ENCODE assay signal across 7 cellular contexts in genomic region chr7:74454059-74454947, GRCh38. TPM values are rescaled to one million over a fixed set of nuclear protein-coding genes. Genes with fewer than 3 reads are reported as not detected.
DNase-seq lines count a peak whose midpoint lies in the region; ATAC-seq and TF ChIP-seq lines count a peak whose summit lies in the region.

No MANE protein-coding gene starts in this region.

- TF ChIP-seq RAD21 in HCT116 (IDR thresholded peaks at IDR 0.05; ENCODE audit: low read depth): no peak

- no peaks in the 10 kb centered on the region for H3K27me3 ChIP-seq in HCT116 (ENCODE audit: insufficient read depth, low read length)
- H3K27me3 ChIP-seq in gastroesophageal sphincter: no peaks in the 10 kb centered on the region
- no peaks in the 10 kb centered on the region for H3K27me3 ChIP-seq in prostate gland (replicated peaks; ENCODE audit: insufficient read depth)

- ATAC-seq in HCT116 (no peak; the same call in none of the 2 replicates), gastroesophageal sphincter (peak; percentile 10), HG02610 (IDR thresholded peaks at IDR 0.05; ENCODE audit: unreplicated experiment) (no peak), HG03280 (IDR thresholded peaks at IDR 0.05; ENCODE audit: unreplicated experiment) (no peak)
- no peak for ATAC-seq in activated CD8-positive, alpha-beta T cell treated with anti-CD3 and anti-CD28 coated beads for 36 hours

- no peak overlapping the region for H3K27ac Mint-ChIP-seq in activated CD8-positive, alpha-beta T cell treated with anti-CD3 and anti-CD28 coated beads for 36 hours

- peak overlapping the region; percentile 56 to 66 for H3K4me3 ChIP-seq in HCT116 (replicated peaks in 1 of 2; ENCODE audit: low read depth in 1 of 2, low read length in 2 of 2)
- peak overlapping the region; percentile 86 to 92 for H3K4me3 ChIP-seq in gastroesophageal sphincter
- H3K4me3 ChIP-seq in prostate gland: peak overlapping the region; percentile 85 to 88

- no peak overlapping the region for H2AFZ ChIP-seq in HCT116 (ENCODE audit: low read depth, low read length, poor library complexity, severe bottlenecking)

- H3K4me2 ChIP-seq in HCT116 (ENCODE audit: low read length): peak overlapping the region; percentile 94

- TF ChIP-seq EP300 in gastroesophageal sphincter (IDR thresholded peaks at IDR 0.05): no peak

- no peaks in the 10 kb centered on the region for H3K9me3 Mint-ChIP-seq in activated CD8-positive, alpha-beta T cell treated with anti-CD3 and anti-CD28 coated beads for 36 hours

- CTCF ChIA-PET in HCT116 (lab: Charles Lee): no interaction called here
- CTCF ChIA-PET in activated CD8-positive, alpha-beta T cell treated with anti-CD3 and anti-CD28 coated beads for 36 hours (lab: Charles Lee): no interaction called here

- H3K4me1 Mint-ChIP-seq in activated CD8-positive, alpha-beta T cell treated with anti-CD3 and anti-CD28 coated beads for 36 hours (ENCODE audit: low read depth): peaks cover 10% of the 10 kb centered on the region

- H3K9me2 ChIP-seq in HCT116 (ENCODE audit: insufficient read depth): no peaks in the 10 kb centered on the region

- peaks cover 12% of the 10 kb centered on the region for H3K27me3 Mint-ChIP-seq in activated CD8-positive, alpha-beta T cell treated with anti-CD3 and anti-CD28 coated beads for 36 hours

- TF ChIP-seq POLR2A in HCT116 (IDR thresholded peaks at IDR 0.05; ENCODE audit: borderline replicate concordance, extremely low read depth, insufficient read depth, insufficient read length) (no peak), gastroesophageal sphincter (IDR thresholded peaks at IDR 0.05) (peak in 1 of 2 donors; percentile 21), prostate gland (IDR thresholded peaks at IDR 0.05) (no peak)

- peaks cover 45% of the 10 kb centered on the region for H3K79me2 ChIP-seq in HCT116 (ENCODE audit: insufficient read depth, low read length)

- TF ChIP-seq CTCF in HCT116 (IDR thresholded peaks at IDR 0.05 in 2 of 3, conservative IDR thresholded peaks at IDR 0.05 in 1 of 3; ENCODE audit: borderline replicate concordance in 1 of 3, insufficient read depth in 1 of 3, low read depth in 2 of 3, low read length in 2 of 3) (no peak), gastroesophageal sphincter (IDR thresholded peaks at IDR 0.05) (no peak), prostate gland (IDR thresholded peaks at IDR 0.05) (no peak)
- no peak for TF ChIP-seq CTCF in activated CD8-positive, alpha-beta T cell treated with anti-CD3 and anti-CD28 coated beads for 36 hours (IDR thresholded peaks at IDR 0.05)

- intact Hi-C loops in HCT116 (cut with micrococcal nuclease) (loop anchor here (10.0 kb wide), 1 partner anchor 90 kb away; no protein-coding TSS in a partner anchor), prostate gland (cut with DNase I) (loop anchor here (1.0 kb wide), 1 partner anchor 26 kb away; no protein-coding TSS in a partner anchor)
- intact Hi-C loops in activated CD8-positive, alpha-beta T cell treated with anti-CD3 and anti-CD28 coated beads for 36 hours (cut with micrococcal nuclease): loop anchor here (10.0 kb wide), 1 partner anchor 90 kb away; no protein-coding TSS in a partner anchor

- no peaks in the 10 kb centered on the region for H3K36me3 Mint-ChIP-seq in activated CD8-positive, alpha-beta T cell treated with anti-CD3 and anti-CD28 coated beads for 36 hours (ENCODE audit: low read depth)

- peak overlapping the region; percentile 60; the same call in 1 of the 2 replicates for H3K27ac ChIP-seq in HCT116 (ENCODE audit: low read depth, low read length)
- H3K27ac ChIP-seq in gastroesophageal sphincter: peak overlapping the region; percentile 89 to 97 (median 94)
- H3K27ac ChIP-seq in prostate gland: peak overlapping the region; percentile 95

- H3K36me3 ChIP-seq in HCT116 (ENCODE audit: control insufficient read depth in 1 of 2, insufficient read depth in 2 of 2, low read length in 2 of 2) (no peaks in the 10 kb centered on the region), gastroesophageal sphincter (no peaks in the 10 kb centered on the region), prostate gland (no peaks in the 10 kb centered on the region)

- H4K20me1 ChIP-seq in HCT116 (ENCODE audit: insufficient read depth): no peaks in the 10 kb centered on the region

- POLR2A ChIA-PET in HCT116 (lab: Charles Lee): no interaction called here
- POLR2A ChIA-PET in activated CD8-positive, alpha-beta T cell treated with anti-CD3 and anti-CD28 coated beads for 36 hours (lab: Charles Lee): no interaction called here

- H3K9ac ChIP-seq in HCT116 (ENCODE audit: low read length): peak overlapping the region; percentile 80

- no peaks in the 10 kb centered on the region for H3K9me3 ChIP-seq in HCT116 (ENCODE audit: control insufficient read depth in 1 of 2, insufficient read depth in 1 of 2, low read depth in 1 of 2, low read length in 2 of 2)
- H3K9me3 ChIP-seq in gastroesophageal sphincter: no peaks in the 10 kb centered on the region
- H3K9me3 ChIP-seq in prostate gland: no peaks in the 10 kb centered on the region

- BruUV-seq in HCT116 (replicated peaks; lab: Mats Ljungman, UMichigan): no TSS peak

- peak overlapping the region; percentile 36 for H3K4me3 Mint-ChIP-seq in activated CD8-positive, alpha-beta T cell treated with anti-CD3 and anti-CD28 coated beads for 36 hours

- peaks cover 23 to 44% of the 10 kb centered on the region in 2 experiments for H3K4me1 ChIP-seq in HCT116 (ENCODE audit: control insufficient read depth in 1 of 2, insufficient read depth in 2 of 2, low read length in 2 of 2)
- H3K4me1 ChIP-seq in gastroesophageal sphincter: peaks cover 0 to 53% (median 6%) of the 10 kb centered on the region in 3 donors
- no peaks in the 10 kb centered on the region for H3K4me1 ChIP-seq in prostate gland (replicated peaks)

- no CpG with 5 or more reads among the region's 54 CpGs for WGBS in gastroesophageal sphincter (ENCODE audit: low coverage in 1 of 2), 2 donors
- 1% methylated on average over 44 of the region's 54 CpGs for WGBS in prostate gland

- RAD21 ChIA-PET in HCT116 (lab: Charles Lee; ENCODE audit: low non-redundant PET in 1 of 2, low total read pairs in 2 of 2, uncharacterized antibody in 2 of 2, unreplicated experiment in 2 of 2): no interaction called here

- DNase-seq in HCT116 (ENCODE audit: low read depth, low spot score) (no peak), prostate gland (ENCODE audit: low spot score) (peak; percentile 29), germinal center (ENCODE audit: low spot score) (no peak)
- DNase-seq in activated CD8-positive, alpha-beta T cell treated with anti-CD3 and anti-CD28 coated beads for 36 hours: peak; percentile 43

TF ChIP-seq in HCT116, 20 proteins besides CTCF, POLR2A, EP300 and RAD21:
- TF ChIP-seq SRF (IDR thresholded peaks at IDR 0.05; ENCODE audit: low read depth) (no peak), MAX (IDR thresholded peaks at IDR 0.05) (no peak; the same call in 1 of the 2 replicates), REST (IDR thresholded peaks at IDR 0.05; ENCODE audit: low read depth) (no peak), EZH2phosphoT487 (IDR thresholded peaks at IDR 0.05; ENCODE audit: borderline replicate concordance) (no peak), SP1 (IDR thresholded peaks at IDR 0.05; ENCODE audit: low read depth) (no peak), EGR1 (IDR thresholded peaks at IDR 0.05; ENCODE audit: low read depth) (no peak), ELF1 (IDR thresholded peaks at IDR 0.05; ENCODE audit: borderline replicate concordance, low read depth) (no peak), POLR2AphosphoS5 (IDR thresholded peaks at IDR 0.05; ENCODE audit: low read depth, low read length) (no peak), SIN3A (IDR thresholded peaks at IDR 0.05; ENCODE audit: low read depth) (no peak), CEBPB (IDR thresholded peaks at IDR 0.05; ENCODE audit: low read depth) (no peak), JUND (IDR thresholded peaks at IDR 0.05) (no peak), CBX3 (IDR thresholded peaks at IDR 0.05; ENCODE audit: low read depth) (no peak)
TF ChIP-seq in HCT116: peak in this region for 0.

RNA-seq across cellular contexts. Expression of gene GTF2IRD1, which starts 0.6 kb away (rescaled TPM):
- 34.5 TPM for total RNA-seq in HCT116 (2021; ENCODE audit: unreplicated experiment)
- 38.2 and 47.2 TPM in 2 replicates for polyA plus RNA-seq in HCT116 (2012)
- 1 to 10 TPM; 1.2 to 1.4 TPM for total RNA-seq in activated CD8-positive, alpha-beta T cell treated with anti-CD3 and anti-CD28 coated beads for 36 hours
- 10 to 100 TPM; 21.5 to 49.0 (median 28.2) TPM for total RNA-seq in gastroesophageal sphincter
- total RNA-seq in prostate gland: 10 to 100 TPM; 24.0 to 36.6 TPM

Comparison
In these comparisons a context has a peak if more than half of its experiments do, and no peak if none do; other contexts are left out.
1. DNase-seq: peak in activated CD8-positive, alpha-beta T cell treated with anti-CD3 and anti-CD28 coated beads for 36 hours (single experiment) and prostate gland (single experiment); none in HCT116 (single experiment) and germinal center (single experiment).
2. RNA of gene GTF2IRD1, which starts 0.6 kb away (total RNA-seq): 24.0 to 36.6 TPM in prostate gland, 34.5 TPM in HCT116 (single experiment) and 21.5 to 49.0 TPM in gastroesophageal sphincter; 1.2 to 1.4 TPM in activated CD8-positive, alpha-beta T cell treated with anti-CD3 and anti-CD28 coated beads for 36 hours; every median in the first group is over 4 times any median in the second.
3. Peak in every context shown above with its lines, with median percentiles within 50 percentile points of each other: H3K27ac ChIP-seq and H3K4me3 ChIP-seq.